ENCODE assay signal across 8 cellular contexts in genomic region chr1:86382878-86383277, GRCh38.
DNase-seq lines count a peak whose midpoint lies in the region; ATAC-seq and FAIRE-seq lines count a peak whose summit lies in the region.

No MANE protein-coding gene starts in this region.

- H3K4me3 ChIP-seq in ACC112 (ENCODE audit: low read depth, low read length) (peak overlapping the region; percentile 65), HAP-1 (no peak overlapping the region)

- no peaks in the 10 kb centered on the region for H3K9me3 ChIP-seq in HAP-1

- H3K79me2 ChIP-seq in ACC112 (ENCODE audit: control insufficient read depth, insufficient read depth, low read length, unreplicated experiment): peaks cover 17% of the 10 kb centered on the region

- H3K36me3 ChIP-seq in ACC112 (ENCODE audit: insufficient read depth, low read length) (peaks cover 6% of the 10 kb centered on the region; the same call in 1 of the 2 replicates), HAP-1 (replicated peaks) (no peaks in the 10 kb centered on the region)

- DNase-seq in NCI-H1930 (lab: John Stamatoyannopoulos, UW): no peak
- DNase-seq in HAP-1 (ENCODE audit: low spot score in 2 of 2): no peak
- no peak for DNase-seq in C1 segment of cervical spinal cord (lab: John Stamatoyannopoulos, UW)
- DNase-seq in stimulated activated CD8-positive, alpha-beta memory T cell treated with anti-CD3 and anti-CD28 coated beads, Interleukin-4, amount 100 ng/mL, for 48 hours: no peak

- in situ Hi-C loops in HAP-1 (cut with MboI; ENCODE audit: low sequenced_read_pairs): no loop called here

- peak; percentile 12 for FAIRE-seq in endometrium (lab: Jason Lieb, UNC)

- peak; percentile 37 for ATAC-seq in GM18520 (IDR thresholded peaks at IDR 0.05; ENCODE audit: unreplicated experiment)
- ATAC-seq in HG03139 (IDR thresholded peaks at IDR 0.05; ENCODE audit: unreplicated experiment): peak; percentile 58

- H3K4me1 ChIP-seq in ACC112 (ENCODE audit: control insufficient read depth, insufficient read depth, low read length, unreplicated experiment): peaks cover 30% of the 10 kb centered on the region
- 0 out of 2 replicates have a peak, but pooled peaks cover 3% of the 10 kb centered on the region for H3K4me1 ChIP-seq in HAP-1

- H3K27me3 ChIP-seq in ACC112 (ENCODE audit: insufficient read depth, low read length) (no peaks in the 10 kb centered on the region), HAP-1 (ENCODE audit: low read depth) (no peaks in the 10 kb centered on the region)

- peak overlapping the region; percentile 73 for H2AFZ ChIP-seq in ACC112 (ENCODE audit: low read length, unreplicated experiment)

- H3K27ac ChIP-seq in ACC112 (ENCODE audit: low read depth, low read length): peak overlapping the region; percentile 25; the same call in 1 of the 2 replicates
